Comparison of ENCODE assay signal across 23 cellular contexts in the genomic region with DNA sequence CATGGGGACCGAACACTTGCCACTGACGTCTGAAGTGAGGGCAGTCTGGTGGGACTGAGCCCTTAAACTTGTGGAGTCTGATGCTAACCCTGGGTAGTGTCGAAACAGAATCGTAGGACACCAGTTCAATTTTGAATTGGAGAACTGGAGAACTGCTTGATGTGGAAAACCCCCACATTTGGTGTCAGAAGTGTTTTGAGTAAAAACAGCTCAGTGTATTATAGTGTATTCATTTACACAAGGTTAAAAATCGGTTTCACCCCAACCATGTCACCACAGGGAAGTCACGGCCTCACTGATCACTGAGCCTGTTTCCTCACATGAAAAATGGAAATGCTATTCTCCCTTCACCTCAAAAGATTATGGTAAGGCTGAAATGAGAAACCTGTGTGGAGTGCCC. TPM values are rescaled to one million over a fixed set of nuclear protein-coding genes. Genes with fewer than 3 reads are reported as not detected.
DNase-seq lines count a peak whose midpoint lies in the region; ATAC-seq and TF ChIP-seq lines count a peak whose summit lies in the region.
"Had no signal": no experiment of that assay in that cellular context is flagged by ENCODE, and none has a peak within 500 bp of the region (broad histone marks: within the 10 kb centered on the region; RNA-seq: fewer than 3 reads in every experiment).

No MANE protein-coding gene starts in this region.

- no peak for TF ChIP-seq POLR2A in transverse colon (IDR thresholded peaks at IDR 0.05)

- intact Hi-C loops in transverse colon (cut with DNase I; ENCODE audit: low total_unique reads): no loop called here

- WGBS in transverse colon (ENCODE audit: low coverage in 1 of 2), 2 donors: 76% methylated on average over 6 of the region's 6 CpGs; no CpG with 5 or more reads in 1 of the 2 donors

- peaks cover 18% of the 10 kb centered on the region for H3K4me1 ChIP-seq in iPS-18a (ENCODE audit: control insufficient read depth, low read depth, low read length)
- no peaks in the 10 kb centered on the region for H3K4me1 ChIP-seq in transverse colon
- H3K4me1 ChIP-seq: lower lobe of right lung, right lobe of liver, thyroid gland had no signal

- H3K27me3 ChIP-seq in iPS-18a (ENCODE audit: control insufficient read depth, insufficient read depth, low read length) (no peaks in the 10 kb centered on the region), transverse colon (no peaks in the 10 kb centered on the region)
- H3K27me3 ChIP-seq: right lobe of liver, thyroid gland had no signal

- DNase-seq in middle frontal gyrus (ENCODE audit: extremely low spot score, low spot score) (no peak), transverse colon (no peak)
- DNase-seq: activated CD4-positive, alpha-beta T cell treated with anti-CD3 and anti-CD28 coated beads, Interleukin-2, amount 10 ng/mL, durations not matched to agents 24 days and 14 days; cortex of kidney; islet precursor cell; Kasumi-1; lower lobe of right lung; MV-4-11; NCI-H1694; NCI-H226; NCI-H748 treated with DMSO at 0.1 percent for 48 hours; right lobe of liver; stimulated activated CD4-positive, alpha-beta T cell treated with anti-CD3 and anti-CD28 coated beads, Interleukin-4, amount 100 ng/mL, for 4 hours; T-helper 2 cell; thyroid gland had no signal

- ATAC-seq in GM18868 (IDR thresholded peaks at IDR 0.05; ENCODE audit: unreplicated experiment) (peak; percentile 93), GM21717 (IDR thresholded peaks at IDR 0.05; ENCODE audit: unreplicated experiment) (peak; percentile 74), HG03342 (IDR thresholded peaks at IDR 0.05; ENCODE audit: unreplicated experiment) (peak; percentile 80), HG02623 (IDR thresholded peaks at IDR 0.05; ENCODE audit: unreplicated experiment) (no peak)
- ATAC-seq: HepG2, lower lobe of right lung, right lobe of liver had no signal

- no peak for TF ChIP-seq EP300 in transverse colon (IDR thresholded peaks at IDR 0.05; ENCODE audit: low read depth)

- H3K9me3 ChIP-seq in iPS-18a (ENCODE audit: control insufficient read depth, low read depth, low read length) (peaks cover 9% of the 10 kb centered on the region), transverse colon (no peaks in the 10 kb centered on the region)
- H3K9me3 ChIP-seq: lower lobe of right lung, right lobe of liver, thyroid gland had no signal

- in situ Hi-C loops in transverse colon (cut with MboI; ENCODE audit: low pct_ligation_motif_present in 1 of 4, low pct_unique_long_range_greater_than_20kb in 1 of 4, low sequenced_read_pairs in 3 of 4): no loop called here

- H3K4me3 ChIP-seq in iPS-18a (ENCODE audit: low read length) (peak overlapping the region; percentile 34), transverse colon (no peak overlapping the region)
- H3K4me3 ChIP-seq: lower lobe of right lung, right lobe of liver, SK-N-MC, thyroid gland had no signal

- no peak for TF ChIP-seq CTCF in transverse colon (IDR thresholded peaks at IDR 0.05)

- H3K9ac ChIP-seq in iPS-18a (ENCODE audit: low read length): no peak overlapping the region

- H3K27ac ChIP-seq in iPS-18a (ENCODE audit: low read length) (no peak overlapping the region), transverse colon (no peak overlapping the region)
- H3K27ac ChIP-seq: lower lobe of right lung, right lobe of liver, RWPE1, SK-N-MC, thyroid gland had no signal

- H3K36me3 ChIP-seq in iPS-18a (ENCODE audit: control insufficient read depth, low read depth, low read length): peaks cover 11% of the 10 kb centered on the region
- no peaks in the 10 kb centered on the region for H3K36me3 ChIP-seq in transverse colon

RNA-seq across cellular contexts. Expression of gene PIN4, which starts 21.9 kb away (rescaled TPM):
- total RNA-seq in transverse colon: 10 to 100 TPM in 1 of 4 donors, 1 to 10 TPM in 1, under 1 TPM in 1, not detected in 1; 1.00 to 15.2 (median 8.1) TPM

RNA-seq across cellular contexts. Expression of gene ERCC6L, which starts 35.4 kb away (rescaled TPM):
- total RNA-seq in transverse colon: 1 to 10 TPM in 1 of 4 donors, under 1 TPM in 2, not detected in 1; 0.32 to 1.4 (median 0.41) TPM
